27 cellular contexts compared by ENCODE assay signal in genomic region chr5:42819745-42820144, GRCh38. TPM values are rescaled to one million over a fixed set of nuclear protein-coding genes. Genes with fewer than 3 reads are reported as not detected.
"Had no signal": no experiment of that assay in that cellular context is flagged by ENCODE, and none has a peak within 500 bp of the region (broad histone marks: within the 10 kb centered on the region; RNA-seq: fewer than 3 reads in every experiment).

No MANE protein-coding gene starts in this region.

- H3K27ac ChIP-seq: heart left ventricle, ovary, right atrium auricular region, skin epidermis, suprapubic skin, thoracic aorta, tibial artery had no signal

- H3K36me3 Mint-ChIP-seq: immature natural killer cell; memory B cell; naive thymus-derived CD4-positive, alpha-beta T cell; natural killer cell treated with Interleukin-12 subunit alpha and Interleukin-12 subunit beta and Interleukin-15 and Interleukin-18, amount 100 ng/mL, for 72 hours; stimulated activated naive B cell treated with anti-CD40 and anti-IgM and Interleukin-4, amounts not matched to agents 10 μg/mL and 1 μg/mL and 100 μg/mL, for 72 hours; type B pancreatic cell had no signal

- ATAC-seq: heart left ventricle; left colon; left ventricle myocardium superior; mucosa of descending colon; naive thymus-derived CD4-positive, alpha-beta T cell; natural killer cell treated with Interleukin-12 subunit alpha and Interleukin-12 subunit beta and Interleukin-15 and Interleukin-18, amount 100 ng/mL, for 72 hours; sciatic nerve; stimulated activated naive B cell treated with anti-CD40 and anti-IgM and Interleukin-4, amounts not matched to agents 10 μg/mL and 1 μg/mL and 100 μg/mL, for 72 hours had no signal

- DNase-seq: heart left ventricle; hypothalamus; immature natural killer cell; kidney; left colon; left ventricle myocardium superior; midbrain; mucosa of descending colon; naive thymus-derived CD4-positive, alpha-beta T cell; ovary; stimulated activated CD4-positive, alpha-beta T cell treated with anti-CD3 and anti-CD28 coated beads, Interleukin-12 subunit alpha, Interleukin-12 subunit beta, amount 100 ng/mL, for 4 hours; stimulated activated CD4-positive, alpha-beta T cell treated with anti-CD3 and anti-CD28 coated beads, Interleukin-15, amount 100 ng/mL, for 24 hours; stimulated activated CD4-positive, alpha-beta T cell treated with anti-CD3 and anti-CD28 coated beads, Interleukin-2, amount 100 ng/mL, for 24 hours; stimulated activated CD4-positive, alpha-beta T cell treated with anti-CD3 and anti-CD28 coated beads, Interleukin-4, amount 100 ng/mL, for 1 hour; stimulated activated naive B cell treated with anti-CD40 and anti-IgM and Interleukin-4, amounts not matched to agents 10 μg/mL and 1 μg/mL and 100 μg/mL, for 72 hours; tibial artery had no signal

- H3K27me3 ChIP-seq: heart left ventricle, ovary, right atrium auricular region, suprapubic skin, tibial artery had no signal

- H3K4me3 ChIP-seq: heart left ventricle, lung, mucosa of descending colon, ovary, right atrium auricular region, skin epidermis, suprapubic skin, thoracic aorta, tibial artery had no signal

- H3K9me3 ChIP-seq: heart left ventricle, mucosa of descending colon, ovary, right atrium auricular region, suprapubic skin, thoracic aorta, tibial artery had no signal

- H3K27me3 Mint-ChIP-seq: progenitor cell of endocrine pancreas; stimulated activated naive B cell treated with anti-CD40 and anti-IgM and Interleukin-4, amounts not matched to agents 10 μg/mL and 1 μg/mL and 100 μg/mL, for 72 hours; stimulated activated naive CD8-positive, alpha-beta T cell treated with anti-CD3 and anti-CD28 coated beads, Interleukin-15, Interleukin-2, amounts not matched to agents 100 ng/mL and 50 ng/mL, for 24 hours; type B pancreatic cell had no signal

- H3K27ac Mint-ChIP-seq: immature natural killer cell; memory B cell; naive thymus-derived CD4-positive, alpha-beta T cell; natural killer cell treated with Interleukin-12 subunit alpha and Interleukin-12 subunit beta and Interleukin-15 and Interleukin-18, amount 100 ng/mL, for 72 hours; progenitor cell of endocrine pancreas; stimulated activated naive B cell treated with anti-CD40 and anti-IgM and Interleukin-4, amounts not matched to agents 10 μg/mL and 1 μg/mL and 100 μg/mL, for 72 hours; stimulated activated naive CD8-positive, alpha-beta T cell treated with anti-CD3 and anti-CD28 coated beads, Interleukin-15, Interleukin-2, amounts not matched to agents 100 ng/mL and 50 ng/mL, for 24 hours; type B pancreatic cell had no signal

- H3K4me1 Mint-ChIP-seq: immature natural killer cell; memory B cell; naive thymus-derived CD4-positive, alpha-beta T cell; stimulated activated naive B cell treated with anti-CD40 and anti-IgM and Interleukin-4, amounts not matched to agents 10 μg/mL and 1 μg/mL and 100 μg/mL, for 72 hours had no signal

- H3K36me3 ChIP-seq: heart left ventricle, ovary, right atrium auricular region, suprapubic skin, thoracic aorta, tibial artery had no signal

- H3K4me1 ChIP-seq: heart left ventricle, right atrium auricular region, suprapubic skin, tibial artery had no signal

- H3K4me3 Mint-ChIP-seq: immature natural killer cell; memory B cell; naive thymus-derived CD4-positive, alpha-beta T cell; natural killer cell treated with Interleukin-12 subunit alpha and Interleukin-12 subunit beta and Interleukin-15 and Interleukin-18, amount 100 ng/mL, for 72 hours; stimulated activated naive B cell treated with anti-CD40 and anti-IgM and Interleukin-4, amounts not matched to agents 10 μg/mL and 1 μg/mL and 100 μg/mL, for 72 hours; stimulated activated naive CD8-positive, alpha-beta T cell treated with anti-CD3 and anti-CD28 coated beads, Interleukin-15, Interleukin-2, amounts not matched to agents 100 ng/mL and 50 ng/mL, for 24 hours; type B pancreatic cell had no signal

- H3K9me3 Mint-ChIP-seq: immature natural killer cell; memory B cell; naive thymus-derived CD4-positive, alpha-beta T cell; natural killer cell treated with Interleukin-12 subunit alpha and Interleukin-12 subunit beta and Interleukin-15 and Interleukin-18, amount 100 ng/mL, for 72 hours; stimulated activated naive B cell treated with anti-CD40 and anti-IgM and Interleukin-4, amounts not matched to agents 10 μg/mL and 1 μg/mL and 100 μg/mL, for 72 hours; stimulated activated naive CD8-positive, alpha-beta T cell treated with anti-CD3 and anti-CD28 coated beads, Interleukin-15, Interleukin-2, amounts not matched to agents 100 ng/mL and 50 ng/mL, for 24 hours; type B pancreatic cell had no signal

RNA-seq across cellular contexts. Expression of gene SELENOP, which starts 8.1 kb away (rescaled TPM):
- polyA plus RNA-seq: naive thymus-derived CD4-positive, alpha-beta T cell had no signal
